In the genomic region with DNA sequence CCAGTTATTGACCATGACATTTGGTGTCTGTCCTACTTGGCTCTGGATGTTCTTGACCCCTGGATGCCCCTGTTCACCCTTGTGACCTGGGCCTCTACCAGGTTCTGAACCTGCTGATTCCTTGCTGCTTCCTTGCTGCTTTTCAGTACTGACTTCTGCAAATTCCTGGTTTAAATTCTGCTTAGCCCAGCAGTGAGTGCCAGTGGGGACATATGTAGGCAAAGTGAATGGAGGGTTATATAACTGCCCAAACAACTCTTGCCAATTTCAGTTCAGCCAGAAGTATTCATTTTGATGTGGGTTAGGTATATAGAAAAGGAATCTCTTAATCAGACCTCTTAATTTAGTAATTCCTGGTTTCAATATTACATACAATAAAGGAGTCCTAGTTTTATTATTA, we compare ENCODE assay signal across 19 cellular contexts.
"Had no signal": no experiment of that assay in that cellular context is flagged by ENCODE, and none has a peak within 500 bp of the region (broad histone marks: within the 10 kb centered on the region; RNA-seq: fewer than 3 reads in every experiment).

No MANE protein-coding gene starts in this region.

- H3K27me3 ChIP-seq: MG63 had no signal

- DNase-seq: IMR-90, Karpas-422, KG1, MG63, NCI-H1092 treated with DMSO at 0.1 percent for 48 hours, NCI-H1436, NCI-H187, NCI-H2029, NCI-H2081 treated with DMSO at 0.1 percent for 48 hours, NCI-H2171, NCI-H226, NCI-H446, NCI-H510A, NCI-H524 treated with DMSO at 0.1 percent for 48 hours, NCI-H69, NCI-H774, Right ventricle myocardium superior, RPMI8226, SK-N-SH had no signal

- H3K9ac ChIP-seq: SK-N-SH had no signal

- H3K4me3 ChIP-seq: MG63 had no signal

- H3K9me3 ChIP-seq: MG63, SK-N-SH had no signal

- H3K4me2 ChIP-seq: SK-N-SH had no signal

- H3K36me3 ChIP-seq: MG63 had no signal
